ENCODE assay signal across 1 cellular context in genomic region chr6:146620655-146621054, GRCh38.
TF ChIP-seq lines count a peak whose summit lies in the region.

No MANE protein-coding gene starts in this region.

TF ChIP-seq in HepG2, 621 proteins besides CTCF, POLR2A, EP300 and RAD21:
- TF ChIP-seq ZSCAN20 (CRISPR knock-in tag; IDR thresholded peaks at IDR 0.05; ENCODE audit: borderline replicate concordance) (no peak), ATF7 (IDR thresholded peaks at IDR 0.05) (peak; percentile 71), ATF7 (CRISPR knock-in tag; IDR thresholded peaks at IDR 0.05) (no peak)
